In genomic region chr14:68520637-68521556, GRCh38 we compare ENCODE assay signal across 9 cellular contexts.
DNase-seq lines count a peak whose midpoint lies in the region; ATAC-seq and TF ChIP-seq lines count a peak whose summit lies in the region.
"Had no signal": no experiment of that assay in that cellular context is flagged by ENCODE, and none has a peak within 500 bp of the region (broad histone marks: within the 10 kb centered on the region; RNA-seq: fewer than 3 reads in every experiment).

No MANE protein-coding gene starts in this region.

- H3K4me3 Mint-ChIP-seq in effector memory CD8-positive, alpha-beta T cell: no peak overlapping the region

- H3K4me3 ChIP-seq in left ventricle myocardium inferior: no peak overlapping the region
- H3K4me3 ChIP-seq in colonic mucosa: no peak overlapping the region
- H3K4me3 ChIP-seq in muscle layer of colon (ENCODE audit: low read depth in 1 of 2, low read length in 2 of 2): no peak overlapping the region

- H3K27me3 ChIP-seq in left ventricle myocardium inferior (ENCODE audit: low read depth) (no peaks in the 10 kb centered on the region), colonic mucosa (no peaks in the 10 kb centered on the region), muscle layer of colon (ENCODE audit: control insufficient read depth in 1 of 2, insufficient read depth in 2 of 2, low read length in 2 of 2) (no peaks in the 10 kb centered on the region)

- H3K9me3 Mint-ChIP-seq in effector memory CD8-positive, alpha-beta T cell: no peaks in the 10 kb centered on the region

- intact Hi-C loops in left ventricle myocardium inferior (cut with micrococcal nuclease) (no loop called here), Right ventricle myocardium superior (cut with DNase I) (loop anchor here (5.0 kb wide), 1 partner anchor 271 kb away; the partner anchor contains the start of gene ZFP36L1), colonic mucosa (cut with DNase I) (loop anchor here (10.0 kb wide), 1 partner anchor 274 kb away; the partner anchor contains the start of gene ZFP36L1)

- no peaks in the 10 kb centered on the region for H3K36me3 ChIP-seq in left ventricle myocardium inferior
- no peaks in the 10 kb centered on the region for H3K36me3 ChIP-seq in colonic mucosa
- no peaks in the 10 kb centered on the region for H3K36me3 ChIP-seq in muscle layer of colon (ENCODE audit: insufficient read depth, low read length)

- H3K9ac ChIP-seq in colonic mucosa (ENCODE audit: low read depth in 2 of 2, low read length in 2 of 2) (peak overlapping the region in 1 of 2 donors; percentile 42), muscle layer of colon (ENCODE audit: low read length) (no peak overlapping the region)

- TF ChIP-seq CTCF in left ventricle myocardium inferior (IDR thresholded peaks at IDR 0.05; ENCODE audit: borderline replicate concordance): no peak
- no peak for TF ChIP-seq CTCF in colonic mucosa (IDR thresholded peaks at IDR 0.05)

- no peak overlapping the region for H3K27ac Mint-ChIP-seq in effector memory CD8-positive, alpha-beta T cell

- H3K4me1 Mint-ChIP-seq in effector memory CD8-positive, alpha-beta T cell (ENCODE audit: low read depth in 2 of 2): peaks cover 0 to 7% of the 10 kb centered on the region in 2 donors

- DNase-seq in left ventricle myocardium inferior (no peak), Right ventricle myocardium superior (no peak), colonic mucosa (no peak), medulla oblongata (ENCODE audit: extremely low spot score) (no peak)
- no peak for DNase-seq in activated naive CD4-positive, alpha-beta T cell treated with anti-CD3 and anti-CD28 coated beads, Interleukin-2, amount 50 U/mL, for 16 hours
- no peak for DNase-seq in effector memory CD8-positive, alpha-beta T cell
- DNase-seq: activated T-cell treated with anti-CD3 and anti-CD28 coated beads for 4 hours had no signal

- H3K27ac ChIP-seq in left ventricle myocardium inferior (replicated peaks) (peak overlapping the region; percentile 68), colonic mucosa (peak overlapping the region; percentile 15), muscle layer of colon (ENCODE audit: low read depth, low read length) (peak overlapping the region; percentile 75)

- ATAC-seq in Right ventricle myocardium superior (ENCODE audit: poor library complexity) (no peak), HG03139 (IDR thresholded peaks at IDR 0.05; ENCODE audit: unreplicated experiment) (no peak)
- no peak for ATAC-seq in effector memory CD8-positive, alpha-beta T cell (replicated peaks)

- H3K27me3 Mint-ChIP-seq in effector memory CD8-positive, alpha-beta T cell: no peaks in the 10 kb centered on the region

- H3K4me1 ChIP-seq in left ventricle myocardium inferior: peaks cover 65% of the 10 kb centered on the region
- H3K4me1 ChIP-seq in colonic mucosa: peaks cover 4% of the 10 kb centered on the region
- peaks cover 72% of the 10 kb centered on the region for H3K4me1 ChIP-seq in muscle layer of colon (ENCODE audit: insufficient read depth, low read length)

- H3K9me3 ChIP-seq in left ventricle myocardium inferior (replicated peaks) (no peaks in the 10 kb centered on the region), colonic mucosa (no peaks in the 10 kb centered on the region), muscle layer of colon (ENCODE audit: low read length) (no peaks in the 10 kb centered on the region)

- H3K36me3 Mint-ChIP-seq in effector memory CD8-positive, alpha-beta T cell (ENCODE audit: insufficient read depth): no peaks in the 10 kb centered on the region

Comparison
In these comparisons a context has a peak if more than half of its experiments do, and no peak if none do; other contexts are left out.
1. H3K27ac ChIP-seq: peak in every context shown above with its lines; median percentile 75 in muscle layer of colon; 68 in left ventricle myocardium inferior; 15 in colonic mucosa.